In the genomic region with DNA sequence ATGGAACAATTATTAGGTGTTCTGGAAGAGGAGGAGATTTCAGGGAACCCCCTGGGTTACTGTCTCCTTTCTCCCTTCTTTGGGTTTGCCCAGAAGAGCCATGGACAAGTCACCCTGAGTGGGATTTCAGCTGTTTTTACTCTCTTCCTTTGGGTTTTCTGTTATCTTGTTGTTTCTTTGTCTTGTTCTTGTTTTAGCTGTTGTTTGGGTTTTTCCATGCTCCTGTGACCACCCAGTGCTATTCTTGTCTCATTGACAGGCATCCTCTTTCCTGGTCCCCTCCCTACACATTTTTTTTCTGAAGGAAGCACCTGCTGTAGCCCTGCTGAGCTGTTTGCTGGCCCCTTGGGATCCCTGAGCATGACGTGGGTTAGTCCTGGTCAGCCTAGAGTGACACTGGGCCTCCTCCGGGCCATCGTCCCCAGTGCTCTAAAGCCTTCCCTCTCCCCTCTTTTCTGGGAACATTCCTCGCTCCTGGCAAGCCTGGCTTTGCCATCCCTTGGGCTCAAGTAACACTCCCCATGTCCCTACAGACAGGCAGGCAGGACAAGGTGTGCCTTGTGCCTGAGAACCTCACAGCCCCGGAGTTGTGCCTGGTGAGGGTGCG, we compare ENCODE assay signal across 1 cellular context.
TF ChIP-seq lines count a peak whose summit lies in the region.

No MANE protein-coding gene starts in this region.

TF ChIP-seq in GM12878, 131 proteins besides CTCF, POLR2A, EP300 and RAD21 (continued from another document):
- TF ChIP-seq CUX1 (IDR thresholded peaks at IDR 0.05; ENCODE audit: insufficient replicate concordance, low read depth, low read length) (peak; percentile 11), STAT3 (IDR thresholded peaks at IDR 0.05; ENCODE audit: low read depth, low read length) (peak; percentile 51; the same call in 1 of the 2 replicates), FOXK2 (IDR thresholded peaks at IDR 0.05) (no peak), CHD1 (IDR thresholded peaks at IDR 0.05; ENCODE audit: low read depth, low read length) (no peak), PBX3 (IDR thresholded peaks at IDR 0.05; ENCODE audit: insufficient replicate concordance, low read depth, low read length) (no peak), IKZF2 (IDR thresholded peaks at IDR 0.05) (peak; percentile 83 to 92), TBL1XR1 (IDR thresholded peaks at IDR 0.05; ENCODE audit: low read depth, low read length) (no peak), DPF2 (IDR thresholded peaks at IDR 0.05) (peak; percentile 73; the same call in 1 of the 2 replicates), CHD2 (IDR thresholded peaks at IDR 0.05; ENCODE audit: borderline replicate concordance, low read depth, low read length) (0 out of 2 replicates have a peak, but pooled peaks have one; percentile 32), SMC3 (IDR thresholded peaks at IDR 0.05; ENCODE audit: borderline replicate concordance, low read length) (no peak), MEF2B (IDR thresholded peaks at IDR 0.05; ENCODE audit: partially characterized antibody, poor library complexity, severe bottlenecking) (peak; percentile 94), BCL3 (IDR thresholded peaks at IDR 0.05; ENCODE audit: borderline replicate concordance, insufficient read depth, low read depth, low read length, poor library complexity, severe bottlenecking) (peak; percentile 8), ZNF217 (IDR thresholded peaks at IDR 0.05) (0 out of 2 replicates have a peak, but pooled peaks have one; percentile 48), EGR1 (IDR thresholded peaks at IDR 0.05; ENCODE audit: borderline replicate concordance in 1 of 2, low read depth in 2 of 2, low read length in 2 of 2) (no peak), NBN (IDR thresholded peaks at IDR 0.05) (peak; percentile 89), POU2F2 (IDR thresholded peaks at IDR 0.05; ENCODE audit: borderline replicate concordance, low read depth, low read length) (0 out of 3 replicates have a peak, but pooled peaks have one; percentile 28)
- TF ChIP-seq, protein P1, sequence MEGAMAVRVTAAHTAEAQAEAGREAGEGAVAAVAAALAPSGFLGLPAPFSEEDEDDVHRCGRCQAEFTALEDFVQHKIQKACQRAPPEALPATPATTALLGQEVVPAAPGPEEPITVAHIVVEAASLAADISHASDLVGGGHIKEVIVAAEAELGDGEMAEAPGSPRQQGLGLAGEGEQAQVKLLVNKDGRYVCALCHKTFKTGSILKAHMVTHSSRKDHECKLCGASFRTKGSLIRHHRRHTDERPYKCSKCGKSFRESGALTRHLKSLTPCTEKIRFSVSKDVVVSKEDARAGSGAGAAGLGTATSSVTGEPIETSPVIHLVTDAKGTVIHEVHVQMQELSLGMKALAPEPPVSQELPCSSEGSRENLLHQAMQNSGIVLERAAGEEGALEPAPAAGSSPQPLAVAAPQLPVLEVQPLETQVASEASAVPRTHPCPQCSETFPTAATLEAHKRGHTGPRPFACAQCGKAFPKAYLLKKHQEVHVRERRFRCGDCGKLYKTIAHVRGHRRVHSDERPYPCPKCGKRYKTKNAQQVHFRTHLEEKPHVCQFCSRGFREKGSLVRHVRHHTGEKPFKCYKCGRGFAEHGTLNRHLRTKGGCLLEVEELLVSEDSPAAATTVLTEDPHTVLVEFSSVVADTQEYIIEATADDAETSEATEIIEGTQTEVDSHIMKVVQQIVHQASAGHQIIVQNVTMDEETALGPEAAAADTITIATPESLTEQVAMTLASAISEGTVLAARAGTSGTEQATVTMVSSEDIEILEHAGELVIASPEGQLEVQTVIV (IDR thresholded peaks at IDR 0.05; ENCODE audit: borderline replicate concordance, partially characterized antibody): no peak
- TF ChIP-seq, protein P2, sequence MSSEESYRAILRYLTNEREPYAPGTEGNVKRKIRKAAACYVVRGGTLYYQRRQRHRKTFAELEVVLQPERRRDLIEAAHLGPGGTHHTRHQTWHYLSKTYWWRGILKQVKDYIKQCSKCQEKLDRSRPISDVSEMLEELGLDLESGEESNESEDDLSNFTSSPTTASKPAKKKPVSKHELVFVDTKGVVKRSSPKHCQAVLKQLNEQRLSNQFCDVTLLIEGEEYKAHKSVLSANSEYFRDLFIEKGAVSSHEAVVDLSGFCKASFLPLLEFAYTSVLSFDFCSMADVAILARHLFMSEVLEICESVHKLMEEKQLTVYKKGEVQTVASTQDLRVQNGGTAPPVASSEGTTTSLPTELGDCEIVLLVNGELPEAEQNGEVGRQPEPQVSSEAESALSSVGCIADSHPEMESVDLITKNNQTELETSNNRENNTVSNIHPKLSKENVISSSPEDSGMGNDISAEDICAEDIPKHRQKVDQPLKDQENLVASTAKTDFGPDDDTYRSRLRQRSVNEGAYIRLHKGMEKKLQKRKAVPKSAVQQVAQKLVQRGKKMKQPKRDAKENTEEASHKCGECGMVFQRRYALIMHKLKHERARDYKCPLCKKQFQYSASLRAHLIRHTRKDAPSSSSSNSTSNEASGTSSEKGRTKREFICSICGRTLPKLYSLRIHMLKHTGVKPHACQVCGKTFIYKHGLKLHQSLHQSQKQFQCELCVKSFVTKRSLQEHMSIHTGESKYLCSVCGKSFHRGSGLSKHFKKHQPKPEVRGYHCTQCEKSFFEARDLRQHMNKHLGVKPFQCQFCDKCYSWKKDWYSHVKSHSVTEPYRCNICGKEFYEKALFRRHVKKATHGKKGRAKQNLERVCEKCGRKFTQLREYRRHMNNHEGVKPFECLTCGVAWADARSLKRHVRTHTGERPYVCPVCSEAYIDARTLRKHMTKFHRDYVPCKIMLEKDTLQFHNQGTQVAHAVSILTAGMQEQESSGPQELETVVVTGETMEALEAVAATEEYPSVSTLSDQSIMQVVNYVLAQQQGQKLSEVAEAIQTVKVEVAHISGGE (CRISPR knock-in tag; IDR thresholded peaks at IDR 0.05): no peak
- TF ChIP-seq, protein P3, sequence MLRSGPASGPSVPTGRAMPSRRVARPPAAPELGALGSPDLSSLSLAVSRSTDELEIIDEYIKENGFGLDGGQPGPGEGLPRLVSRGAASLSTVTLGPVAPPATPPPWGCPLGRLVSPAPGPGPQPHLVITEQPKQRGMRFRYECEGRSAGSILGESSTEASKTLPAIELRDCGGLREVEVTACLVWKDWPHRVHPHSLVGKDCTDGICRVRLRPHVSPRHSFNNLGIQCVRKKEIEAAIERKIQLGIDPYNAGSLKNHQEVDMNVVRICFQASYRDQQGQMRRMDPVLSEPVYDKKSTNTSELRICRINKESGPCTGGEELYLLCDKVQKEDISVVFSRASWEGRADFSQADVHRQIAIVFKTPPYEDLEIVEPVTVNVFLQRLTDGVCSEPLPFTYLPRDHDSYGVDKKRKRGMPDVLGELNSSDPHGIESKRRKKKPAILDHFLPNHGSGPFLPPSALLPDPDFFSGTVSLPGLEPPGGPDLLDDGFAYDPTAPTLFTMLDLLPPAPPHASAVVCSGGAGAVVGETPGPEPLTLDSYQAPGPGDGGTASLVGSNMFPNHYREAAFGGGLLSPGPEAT (IDR thresholded peaks at IDR 0.05; ENCODE audit: low read depth): peak; percentile 91
- TF ChIP-seq, protein P4, sequence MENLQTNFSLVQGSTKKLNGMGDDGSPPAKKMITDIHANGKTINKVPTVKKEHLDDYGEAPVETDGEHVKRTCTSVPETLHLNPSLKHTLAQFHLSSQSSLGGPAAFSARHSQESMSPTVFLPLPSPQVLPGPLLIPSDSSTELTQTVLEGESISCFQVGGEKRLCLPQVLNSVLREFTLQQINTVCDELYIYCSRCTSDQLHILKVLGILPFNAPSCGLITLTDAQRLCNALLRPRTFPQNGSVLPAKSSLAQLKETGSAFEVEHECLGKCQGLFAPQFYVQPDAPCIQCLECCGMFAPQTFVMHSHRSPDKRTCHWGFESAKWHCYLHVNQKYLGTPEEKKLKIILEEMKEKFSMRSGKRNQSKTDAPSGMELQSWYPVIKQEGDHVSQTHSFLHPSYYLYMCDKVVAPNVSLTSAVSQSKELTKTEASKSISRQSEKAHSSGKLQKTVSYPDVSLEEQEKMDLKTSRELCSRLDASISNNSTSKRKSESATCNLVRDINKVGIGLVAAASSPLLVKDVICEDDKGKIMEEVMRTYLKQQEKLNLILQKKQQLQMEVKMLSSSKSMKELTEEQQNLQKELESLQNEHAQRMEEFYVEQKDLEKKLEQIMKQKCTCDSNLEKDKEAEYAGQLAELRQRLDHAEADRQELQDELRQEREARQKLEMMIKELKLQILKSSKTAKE (IDR thresholded peaks at IDR 0.05; ENCODE audit: low read depth, poor library complexity, severe bottlenecking): peak; percentile 73
